Comparison of ENCODE assay signal across 8 cellular contexts in the genomic region with DNA sequence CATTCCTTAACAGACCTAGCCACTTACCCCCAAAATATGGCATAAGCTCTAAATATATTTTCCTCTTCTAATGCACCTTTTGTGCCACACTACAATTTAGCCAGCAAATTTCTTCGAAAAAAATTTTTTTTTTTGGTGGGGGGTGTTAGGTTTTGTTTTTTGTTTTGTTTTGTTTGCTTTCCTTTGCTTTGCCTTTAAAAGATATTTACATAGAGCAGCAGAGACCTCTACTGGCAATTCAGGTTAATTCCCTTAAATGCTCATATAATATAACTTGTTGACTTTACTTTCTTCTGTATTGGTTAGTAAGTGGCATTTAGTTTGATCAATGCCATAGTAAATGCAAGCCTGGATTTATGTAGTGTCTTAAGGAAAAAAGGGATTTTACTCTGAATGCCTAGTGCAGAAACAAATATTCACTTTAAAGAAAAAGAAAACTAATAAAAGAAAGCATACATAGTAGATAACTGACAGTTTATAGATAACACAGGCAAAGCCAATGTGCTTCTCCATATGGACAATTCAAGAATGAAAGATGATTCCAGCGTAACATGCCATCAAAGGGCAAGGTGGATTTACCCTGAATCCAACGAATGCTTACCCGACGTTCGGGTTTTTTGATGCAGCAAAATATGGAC.
DNase-seq lines count a peak whose midpoint lies in the region; ATAC-seq, FAIRE-seq and TF ChIP-seq lines count a peak whose summit lies in the region.

No MANE protein-coding gene starts in this region.

- CTCF ChIA-PET in CD4-positive, alpha-beta memory T cell (lab: Charles Lee; ENCODE audit: partially characterized antibody) = interaction anchor here (1.3 to 3.0 kb wide), 3 partner anchors 204 to 1780 kb away, joined by 3 to 30 read pairs (median 4); no protein-coding TSS in a partner anchor
- CTCF ChIA-PET in HepG2 (lab: Yijun Ruan, JAX; ENCODE audit: low intra/inter-chr PET ratio, low total read pairs) = interaction anchor here (1.2 kb wide), 1 partner anchor 1433 kb away, joined by 3 read pairs; no protein-coding TSS in a partner anchor

- POLR2A ChIA-PET in CD4-positive, alpha-beta memory T cell (lab: Charles Lee; ENCODE audit: partially characterized antibody) = no interaction called here
- POLR2A ChIA-PET in HepG2 (lab: Yijun Ruan, JAX) = no interaction called here

- peaks cover 15 to 17% of the 10 kb centered on the region in 2 donors for H3K27me3 Mint-ChIP-seq in CD4-positive, alpha-beta memory T cell
- H3K27me3 Mint-ChIP-seq in astrocyte (ENCODE audit: low read depth, unreplicated experiment) = peaks cover 10% of the 10 kb centered on the region

- no peaks in the 10 kb centered on the region for H4K20me1 ChIP-seq in astrocyte (ENCODE audit: insufficient read depth, low read length)
- H4K20me1 ChIP-seq in HepG2 (ENCODE audit: insufficient read depth, low read length) = no peaks in the 10 kb centered on the region

- in situ Hi-C loops in HepG2 (cut with HindIII; ENCODE audit: extremely low pct_ligation_motif_present, low pct_unique_long_range_greater_than_20kb) = loop anchor here (10.0 to 25.0 kb wide), 2 partner anchors 1430 to 1543 kb away; no protein-coding TSS in a partner anchor

- H3K4me2 ChIP-seq in astrocyte (ENCODE audit: low read length) = no peak overlapping the region
- no peak overlapping the region for H3K4me2 ChIP-seq in HepG2 (ENCODE audit: low read depth, low read length)

- H3K9me3 Mint-ChIP-seq in CD4-positive, alpha-beta memory T cell = no peaks in the 10 kb centered on the region
- H3K9me3 Mint-ChIP-seq in astrocyte (ENCODE audit: unreplicated experiment) = no peaks in the 10 kb centered on the region

- ATAC-seq in HG03095 (IDR thresholded peaks at IDR 0.05; ENCODE audit: unreplicated experiment) (peak; percentile 56), HepG2 (no peak), HG02870 (IDR thresholded peaks at IDR 0.05; ENCODE audit: unreplicated experiment) (no peak)

- 24% methylated on average over 6 of the region's 6 CpGs for WGBS in HepG2 (ENCODE audit: low lambda C conversion rate)

- BruUV-seq in HepG2 (replicated peaks; lab: Mats Ljungman, UMichigan) = no TSS peak

- no peaks in the 10 kb centered on the region for H3K36me3 ChIP-seq in CD4-positive, alpha-beta memory T cell (ENCODE audit: insufficient read depth, low read length)
- no peaks in the 10 kb centered on the region for H3K36me3 ChIP-seq in astrocyte (ENCODE audit: insufficient read depth, low read length)
- H3K36me3 ChIP-seq in HepG2 (replicated peaks in 1 of 2; ENCODE audit: control insufficient read depth in 1 of 2, insufficient read depth in 2 of 2, low read length in 2 of 2) = no peaks in the 10 kb centered on the region
- H3K36me3 ChIP-seq in MG63 = no peaks in the 10 kb centered on the region

- H3K36me3 Mint-ChIP-seq in CD4-positive, alpha-beta memory T cell = no peaks in the 10 kb centered on the region
- H3K36me3 Mint-ChIP-seq in astrocyte (ENCODE audit: low read depth, unreplicated experiment) = no peaks in the 10 kb centered on the region

- H2AFZ ChIP-seq in astrocyte (ENCODE audit: low read depth, low read length) = no peak overlapping the region
- H2AFZ ChIP-seq in HepG2 (ENCODE audit: low read length) = no peak overlapping the region

- no peak for FAIRE-seq in astrocyte (lab: Jason Lieb, UNC)
- no peak for FAIRE-seq in HepG2 (lab: Jason Lieb, UNC)

- no peak overlapping the region for H3K9ac ChIP-seq in astrocyte (ENCODE audit: low read length)
- no peak overlapping the region for H3K9ac ChIP-seq in HepG2 (ENCODE audit: insufficient read depth, low read depth, low read length)

- no peak for TF ChIP-seq POLR2A in HepG2 (IDR thresholded peaks at IDR 0.05; ENCODE audit: insufficient read depth in 1 of 2, low read depth in 2 of 2, low read length in 2 of 2)

- H3K4me1 Mint-ChIP-seq in CD4-positive, alpha-beta memory T cell = no peaks in the 10 kb centered on the region
- H3K4me1 Mint-ChIP-seq in astrocyte (ENCODE audit: low read depth, unreplicated experiment) = no peaks in the 10 kb centered on the region

- no peak overlapping the region for H3K27ac ChIP-seq in CD4-positive, alpha-beta memory T cell (ENCODE audit: low read depth, low read length)
- H3K27ac ChIP-seq in astrocyte (ENCODE audit: low read depth, low read length) = no peak overlapping the region
- H3K27ac ChIP-seq in HepG2 (ENCODE audit: extremely low read length, insufficient read depth, low read length) = no peak overlapping the region

- H3K79me2 ChIP-seq in astrocyte (ENCODE audit: insufficient read depth, low read length) (no peaks in the 10 kb centered on the region), HepG2 (ENCODE audit: insufficient read depth, low read length) (no peaks in the 10 kb centered on the region)

- intact Hi-C loops in CD4-positive, alpha-beta memory T cell (cut with micrococcal nuclease) = loop anchor here (10.0 kb wide), 2 partner anchors 830 to 1550 kb away; no protein-coding TSS in a partner anchor
- intact Hi-C loops in HepG2 (cut with micrococcal nuclease; ENCODE audit: unreplicated experiment) = loop anchor here (2.0 to 10.0 kb wide), 2 partner anchors 1520 to 1780 kb away; a partner anchor contains a TSS

- TF ChIP-seq CTCF in astrocyte (IDR thresholded peaks at IDR 0.05; ENCODE audit: insufficient read depth, low read depth, low read length) (peak; percentile 48), HepG2 (CRISPR knock-in tag; IDR thresholded peaks at IDR 0.05) (peak; percentile 30; the same call in 1 of the 2 replicates)

- no peak overlapping the region for H3K4me3 Mint-ChIP-seq in CD4-positive, alpha-beta memory T cell
- no peak overlapping the region for H3K4me3 Mint-ChIP-seq in astrocyte (ENCODE audit: unreplicated experiment)

- no peak for TF ChIP-seq RAD21 in HepG2 (CRISPR knock-in tag; IDR thresholded peaks at IDR 0.05)

- peak in 4 of 5 donors; percentile 12 to 30 (median 21) for DNase-seq in CD4-positive, alpha-beta memory T cell
- no peak for DNase-seq in astrocyte (ENCODE audit: low read depth)
- peak; percentile 9 for DNase-seq in HepG2 (ENCODE audit: low spot score)
- DNase-seq in effector CD4-positive, alpha-beta T cell = no peak
- no peak for DNase-seq in NCI-H774 (lab: John Stamatoyannopoulos, UW)
- DNase-seq in MG63 = no peak

- H3K9me3 ChIP-seq in CD4-positive, alpha-beta memory T cell (ENCODE audit: control insufficient read depth in 1 of 2, low read length in 2 of 2) = no peaks in the 10 kb centered on the region
- H3K9me3 ChIP-seq in astrocyte (ENCODE audit: insufficient read depth, low read depth, low read length) (no peaks in the 10 kb centered on the region), HepG2 (ENCODE audit: low read length) (no peaks in the 10 kb centered on the region), MG63 (no peaks in the 10 kb centered on the region)

- no peaks in the 10 kb centered on the region for H3K4me1 ChIP-seq in CD4-positive, alpha-beta memory T cell (ENCODE audit: insufficient read depth, low read length)
- H3K4me1 ChIP-seq in astrocyte (ENCODE audit: insufficient read depth, low read length) = no peaks in the 10 kb centered on the region
- no peaks in the 10 kb centered on the region for H3K4me1 ChIP-seq in HepG2 (ENCODE audit: insufficient read depth, low read length)

- no peaks in the 10 kb centered on the region for H3K27me3 ChIP-seq in CD4-positive, alpha-beta memory T cell (ENCODE audit: insufficient read depth, low read length)
- H3K27me3 ChIP-seq in astrocyte (ENCODE audit: insufficient read depth, low read length) = peaks cover 4% of the 10 kb centered on the region
- no peaks in the 10 kb centered on the region; a peak in 1 of 5 replicates for H3K27me3 ChIP-seq in HepG2 (ENCODE audit: control insufficient read depth in 1 of 2, insufficient read depth in 2 of 2, low read length in 2 of 2)
- no peaks in the 10 kb centered on the region for H3K27me3 ChIP-seq in MG63

- no peak overlapping the region for H3K27ac Mint-ChIP-seq in CD4-positive, alpha-beta memory T cell
- no peak overlapping the region for H3K27ac Mint-ChIP-seq in astrocyte (ENCODE audit: unreplicated experiment)

- no peak overlapping the region for H3K4me3 ChIP-seq in CD4-positive, alpha-beta memory T cell (ENCODE audit: low read length in 2 of 2)
- no peak overlapping the region for H3K4me3 ChIP-seq in astrocyte (ENCODE audit: insufficient read depth, low read depth, low read length)
- H3K4me3 ChIP-seq in HepG2 (replicated peaks in 1 of 3; ENCODE audit: insufficient read depth in 1 of 3, low read depth in 2 of 3, low read length in 3 of 3) = no peak overlapping the region
- no peak overlapping the region for H3K4me3 ChIP-seq in MG63

- no peak for TF ChIP-seq EP300 in HepG2 (IDR thresholded peaks at IDR 0.05; ENCODE audit: low read depth in 2 of 2, low read length in 2 of 2)
- no peak for TF ChIP-seq EP300 in HepG2 (CRISPR knock-in tag; IDR thresholded peaks at IDR 0.05; ENCODE audit: borderline replicate concordance)

TF ChIP-seq in HepG2, 621 proteins besides CTCF, POLR2A, EP300 and RAD21 (continues in another document):
- TF ChIP-seq MIXL1 (CRISPR knock-in tag; IDR thresholded peaks at IDR 0.05) = 0 out of 2 replicates have a peak, but pooled peaks have one; percentile 30
- TF ChIP-seq STAG1 (CRISPR knock-in tag; IDR thresholded peaks at IDR 0.05) = peak; percentile 54; the same call in 1 of the 2 replicates
- TF ChIP-seq FOXA1 (IDR thresholded peaks at IDR 0.05) = no peak
- TF ChIP-seq FOXA1 (CRISPR knock-in tag; IDR thresholded peaks at IDR 0.05) = 0 out of 2 replicates have a peak, but pooled peaks have one; percentile 20
- TF ChIP-seq, protein P1, sequence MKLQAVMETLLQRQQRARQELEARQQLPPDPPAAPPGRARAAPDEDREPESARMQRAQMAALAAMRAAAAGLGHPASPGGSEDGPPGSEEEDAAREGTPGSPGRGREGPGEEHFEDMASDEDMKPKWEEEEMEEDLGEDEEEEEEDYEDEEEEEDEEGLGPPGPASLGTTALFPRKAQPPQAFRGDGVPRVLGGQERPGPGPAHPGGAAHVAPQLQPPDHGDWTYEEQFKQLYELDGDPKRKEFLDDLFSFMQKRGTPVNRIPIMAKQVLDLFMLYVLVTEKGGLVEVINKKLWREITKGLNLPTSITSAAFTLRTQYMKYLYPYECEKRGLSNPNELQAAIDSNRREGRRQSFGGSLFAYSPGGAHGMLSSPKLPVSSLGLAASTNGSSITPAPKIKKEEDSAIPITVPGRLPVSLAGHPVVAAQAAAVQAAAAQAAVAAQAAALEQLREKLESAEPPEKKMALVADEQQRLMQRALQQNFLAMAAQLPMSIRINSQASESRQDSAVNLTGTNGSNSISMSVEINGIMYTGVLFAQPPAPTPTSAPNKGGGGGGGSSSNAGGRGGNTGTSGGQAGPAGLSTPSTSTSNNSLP (IDR thresholded peaks at IDR 0.05; ENCODE audit: low read depth, low read length) = 0 out of 2 replicates have a peak, but pooled peaks have one; percentile 42
- no peak for TF ChIP-seq SMAD9 (CRISPR knock-in tag; IDR thresholded peaks at IDR 0.05)

Comparison
In these comparisons a context has a peak if more than half of its experiments do, and no peak if none do; other contexts are left out.
1. DNase-seq: peak in CD4-positive, alpha-beta memory T cell (4 of 5) and HepG2 (single experiment); none in astrocyte (single experiment), effector CD4-positive, alpha-beta T cell (single experiment), NCI-H774 (single experiment) and MG63 (single experiment).